1 cellular context compared by ENCODE assay signal in genomic region chr16:88417684-88418476, GRCh38.
TF ChIP-seq lines count a peak whose summit lies in the region.

No MANE protein-coding gene starts in this region.

TF ChIP-seq in K562, 482 proteins besides CTCF, POLR2A, EP300 and RAD21 (continued from another document):
- TF ChIP-seq ARID4B (CRISPR knock-in tag; IDR thresholded peaks at IDR 0.05) (no peak), GTF3C2 (IDR thresholded peaks at IDR 0.05; ENCODE audit: borderline replicate concordance, extremely low read depth, insufficient read length) (peak; percentile 56), SMARCA5 (IDR thresholded peaks at IDR 0.05) (peak; percentile 39; the same call in 1 of the 2 replicates), CBX1 (IDR thresholded peaks at IDR 0.05; ENCODE audit: low read depth) (0 out of 2 replicates have a peak, but pooled peaks have one; percentile 50), BCOR (IDR thresholded peaks at IDR 0.05) (peak; percentile 86), THRA (IDR thresholded peaks at IDR 0.05) (no peak), ZFP36 (IDR thresholded peaks at IDR 0.05; ENCODE audit: low read depth, low read length, partially characterized antibody) (peak; percentile 99), BMI1 (IDR thresholded peaks at IDR 0.05; ENCODE audit: low read length) (no peak), NR2F6 (CRISPR knock-in tag; IDR thresholded peaks at IDR 0.05) (no peak), ZNF280A (IDR thresholded peaks at IDR 0.05; ENCODE audit: low read depth, partially characterized antibody) (no peak), NCOA1 (IDR thresholded peaks at IDR 0.05; ENCODE audit: low read depth) (no peak), SIX5 (IDR thresholded peaks at IDR 0.05; ENCODE audit: borderline replicate concordance in 1 of 2, insufficient read depth in 1 of 2, low read depth in 1 of 2, low read length in 2 of 2) (no peak), RBM17 (IDR thresholded peaks at IDR 0.05; ENCODE audit: borderline replicate concordance, low read depth, low read length) (no peak)
